ENCODE assay signal across 9 cellular contexts in genomic region chr10:6915307-6915706, GRCh38.
"Had no signal": no experiment of that assay in that cellular context is flagged by ENCODE, and none has a peak within 500 bp of the region (broad histone marks: within the 10 kb centered on the region; RNA-seq: fewer than 3 reads in every experiment).

No MANE protein-coding gene starts in this region.

- ATAC-seq: GM23338, HCT116 had no signal

- H3K9me3 ChIP-seq: HAP-1 had no signal

- H3K27ac ChIP-seq: GM23248 had no signal

- H3K4me3 ChIP-seq: GM23248, GM23338, HAP-1 had no signal

- DNase-seq: GM23248, GOT3, H7, H9, HCEC 1CT, HFFc6 had no signal

- H3K36me3 ChIP-seq: HAP-1 had no signal
